Comparison of ENCODE assay signal across 8 cellular contexts in the genomic region with DNA sequence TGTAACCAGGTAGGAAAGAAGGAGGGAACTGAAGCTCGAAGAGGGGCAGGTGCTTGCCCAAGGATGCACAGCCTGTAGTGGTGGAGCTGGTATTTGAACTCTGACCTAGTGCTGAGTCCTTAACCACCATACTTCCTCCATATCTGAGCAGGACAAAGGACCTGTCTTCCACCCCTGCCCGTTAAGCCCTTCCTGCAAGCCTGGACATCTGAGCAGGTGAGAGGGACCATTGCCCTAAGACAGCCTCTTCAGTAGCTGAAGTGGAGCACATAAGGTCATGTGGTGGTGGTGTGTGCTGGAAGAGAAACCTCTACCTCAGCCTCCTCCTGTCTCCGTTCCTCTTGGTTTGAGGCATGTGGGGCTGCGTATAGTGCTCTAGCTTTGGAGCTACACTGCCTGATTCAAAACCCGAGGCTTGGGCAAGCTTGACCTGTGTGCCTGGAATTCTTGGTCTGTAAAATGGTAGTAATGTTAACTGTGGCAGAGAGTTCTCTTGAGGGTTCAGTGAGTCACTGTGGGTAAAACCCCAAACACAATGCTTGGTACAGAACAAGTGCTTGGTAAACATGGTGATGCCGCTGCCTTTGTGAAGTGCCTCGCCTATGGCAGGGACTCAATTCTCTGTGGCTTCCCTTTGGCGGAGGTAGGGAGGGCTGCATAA. TPM values are rescaled to one million over a fixed set of nuclear protein-coding genes. Genes with fewer than 3 reads are reported as not detected.
DNase-seq lines count a peak whose midpoint lies in the region; ATAC-seq lines count a peak whose summit lies in the region.

No MANE protein-coding gene starts in this region.

- peaks cover 26% of the 10 kb centered on the region for H3K36me3 ChIP-seq in skeletal muscle satellite cell (ENCODE audit: insufficient read depth, low read length)

- H3K9ac ChIP-seq in skeletal muscle satellite cell (ENCODE audit: low read depth, low read length), result no peak overlapping the region

- H3K27me3 ChIP-seq in skeletal muscle satellite cell (ENCODE audit: control insufficient read depth, insufficient read depth, low read length), result no peaks in the 10 kb centered on the region

- peak overlapping the region; percentile 54 for H3K4me3 ChIP-seq in skeletal muscle satellite cell (ENCODE audit: low read length)

- H3K4me1 ChIP-seq in skeletal muscle satellite cell (ENCODE audit: control insufficient read depth, insufficient read depth, low read length), result peaks cover 52% of the 10 kb centered on the region

- H3K4me1 Mint-ChIP-seq in activated naive CD8-positive, alpha-beta T cell treated with anti-CD3 and anti-CD28 coated beads, Interleukin-2, amount 50 U/mL, for 24 hours, result peaks cover 69% of the 10 kb centered on the region

- peaks cover 20% of the 10 kb centered on the region for H3K36me3 Mint-ChIP-seq in activated naive CD8-positive, alpha-beta T cell treated with anti-CD3 and anti-CD28 coated beads, Interleukin-2, amount 50 U/mL, for 24 hours (ENCODE audit: low read depth)

- DNase-seq in SHP77 treated with DMSO at 0.1 percent for 48 hours (lab: John Stamatoyannopoulos, UW), result peak; percentile 44
- peak; percentile 64 for DNase-seq in activated naive CD8-positive, alpha-beta T cell treated with anti-CD3 and anti-CD28 coated beads, Interleukin-2, amount 50 U/mL, for 24 hours
- no peak for DNase-seq in middle frontal gyrus (ENCODE audit: extremely low spot score, low spot score)
- no peak for DNase-seq in NCI-H2081 treated with DMSO at 0.1 percent for 48 hours (lab: John Stamatoyannopoulos, UW)

- H3K4me3 Mint-ChIP-seq in activated naive CD8-positive, alpha-beta T cell treated with anti-CD3 and anti-CD28 coated beads, Interleukin-2, amount 50 U/mL, for 24 hours, result peak overlapping the region; percentile 42

- H3K9me3 Mint-ChIP-seq in activated naive CD8-positive, alpha-beta T cell treated with anti-CD3 and anti-CD28 coated beads, Interleukin-2, amount 50 U/mL, for 24 hours, result no peaks in the 10 kb centered on the region

- no peaks in the 10 kb centered on the region for H3K9me3 ChIP-seq in skeletal muscle satellite cell (replicated peaks; ENCODE audit: low read length)

- H3K4me2 ChIP-seq in skeletal muscle satellite cell (ENCODE audit: low read length), result peak overlapping the region; percentile 62

- peak; percentile 31 for ATAC-seq in HG02870 (IDR thresholded peaks at IDR 0.05; ENCODE audit: unreplicated experiment)
- ATAC-seq in activated naive CD8-positive, alpha-beta T cell treated with anti-CD3 and anti-CD28 coated beads, Interleukin-2, amount 50 U/mL, for 24 hours, result peak; percentile 92
- no peak for ATAC-seq in GM18870 (IDR thresholded peaks at IDR 0.05; ENCODE audit: unreplicated experiment)
- no peak for ATAC-seq in GM18517 (IDR thresholded peaks at IDR 0.05; ENCODE audit: unreplicated experiment)

- peak overlapping the region; percentile 89 for H3K27ac Mint-ChIP-seq in activated naive CD8-positive, alpha-beta T cell treated with anti-CD3 and anti-CD28 coated beads, Interleukin-2, amount 50 U/mL, for 24 hours

- no peaks in the 10 kb centered on the region for H3K27me3 Mint-ChIP-seq in activated naive CD8-positive, alpha-beta T cell treated with anti-CD3 and anti-CD28 coated beads, Interleukin-2, amount 50 U/mL, for 24 hours

RNA-seq across cellular contexts. Expression of gene GALNT10, which starts 7.4 kb away (rescaled TPM):
- total RNA-seq in skeletal muscle satellite cell (2012; rRNA removed), result 15.5 and 17.5 TPM in 2 replicates

Comparison
In these comparisons a context has a peak if more than half of its experiments do, and no peak if none do; other contexts are left out.
1. ATAC-seq: peak in HG02870 (single experiment) and activated naive CD8-positive, alpha-beta T cell treated with anti-CD3 and anti-CD28 coated beads, Interleukin-2, amount 50 U/mL, for 24 hours (single experiment); none in GM18870 (single experiment) and GM18517 (single experiment).
2. DNase-seq: peak in SHP77 treated with DMSO at 0.1 percent for 48 hours (single experiment) and activated naive CD8-positive, alpha-beta T cell treated with anti-CD3 and anti-CD28 coated beads, Interleukin-2, amount 50 U/mL, for 24 hours (single experiment); none in middle frontal gyrus (single experiment) and NCI-H2081 treated with DMSO at 0.1 percent for 48 hours (single experiment).